1 cellular context compared by ENCODE assay signal in genomic region chr3:187889601-187890404, GRCh38.
A peak's percentile ranks its signal among the peaks of the same experiment; 100 is the strongest.
TF ChIP-seq lines count a peak whose summit lies in the region.

No MANE protein-coding gene starts in this region.

TF ChIP-seq in HepG2, 621 proteins besides CTCF, POLR2A, EP300 and RAD21 (continued from another document and continues in another):
- TF ChIP-seq ZNF414 (CRISPR knock-in tag; IDR thresholded peaks at IDR 0.05) (0 out of 2 replicates have a peak, but pooled peaks have one; percentile 46), FOXP1 (IDR thresholded peaks at IDR 0.05) (no peak), FOXP1 (CRISPR knock-in tag; IDR thresholded peaks at IDR 0.05) (0 out of 2 replicates have a peak, but pooled peaks have one; percentile 33), RXRA (CRISPR knock-in tag; IDR thresholded peaks at IDR 0.05) (peak; percentile 56; the same call in 1 of the 2 replicates), ZNF574 (CRISPR knock-in tag; IDR thresholded peaks at IDR 0.05) (peak; percentile 55; the same call in 1 of the 2 replicates), ZNF605 (CRISPR knock-in tag; IDR thresholded peaks at IDR 0.05) (0 out of 2 replicates have a peak, but pooled peaks have one; percentile 77), RXRB (CRISPR knock-in tag; IDR thresholded peaks at IDR 0.05; ENCODE audit: borderline replicate concordance) (peak; percentile 89), SP4 (CRISPR knock-in tag; IDR thresholded peaks at IDR 0.05) (peak; percentile 17; the same call in 1 of the 2 replicates), SMAD3 (CRISPR knock-in tag; IDR thresholded peaks at IDR 0.05) (peak; percentile 79), ZNF775 (CRISPR knock-in tag; IDR thresholded peaks at IDR 0.05; ENCODE audit: borderline replicate concordance) (no peak), KDM3A (CRISPR knock-in tag; IDR thresholded peaks at IDR 0.05; ENCODE audit: low read depth) (no peak), MIER2 (CRISPR knock-in tag; IDR thresholded peaks at IDR 0.05) (peak; percentile 47; the same call in 1 of the 2 replicates), ZNF292 (CRISPR knock-in tag; IDR thresholded peaks at IDR 0.05; ENCODE audit: borderline replicate concordance, low read depth) (peak; percentile 84; the same call in 1 of the 2 replicates), ZNF460 (CRISPR knock-in tag; IDR thresholded peaks at IDR 0.05; ENCODE audit: borderline replicate concordance) (no peak), ZNF614 (CRISPR knock-in tag; IDR thresholded peaks at IDR 0.05; ENCODE audit: borderline replicate concordance) (peak; percentile 86; the same call in 1 of the 2 replicates), ARID3A (IDR thresholded peaks at IDR 0.05; ENCODE audit: low read depth, low read length) (peak; percentile 43; the same call in 1 of the 2 replicates), ZNF275 (CRISPR knock-in tag; IDR thresholded peaks at IDR 0.05; ENCODE audit: borderline replicate concordance) (0 out of 2 replicates have a peak, but pooled peaks have one; percentile 55), NCOA1 (CRISPR knock-in tag; IDR thresholded peaks at IDR 0.05) (no peak), ZNF441 (CRISPR knock-in tag; IDR thresholded peaks at IDR 0.05; ENCODE audit: borderline replicate concordance) (no peak), MXD3 (CRISPR knock-in tag; IDR thresholded peaks at IDR 0.05) (no peak), MIXL1 (CRISPR knock-in tag; IDR thresholded peaks at IDR 0.05) (peak; percentile 59; the same call in 1 of the 2 replicates), TFDP2 (CRISPR knock-in tag; IDR thresholded peaks at IDR 0.05) (peak; percentile 47; the same call in 1 of the 2 replicates), FOXK1 (CRISPR knock-in tag; IDR thresholded peaks at IDR 0.05; ENCODE audit: borderline replicate concordance, low read depth) (peak; percentile 15; the same call in 1 of the 2 replicates), HMG20B (CRISPR knock-in tag; conservative IDR thresholded peaks at IDR 0.05) (0 out of 2 replicates have a peak, but pooled peaks have one; percentile 46), ZNF788 (CRISPR knock-in tag; IDR thresholded peaks at IDR 0.05; ENCODE audit: borderline replicate concordance) (peak; percentile 60; the same call in 1 of the 2 replicates), REPIN1 (CRISPR knock-in tag; IDR thresholded peaks at IDR 0.05; ENCODE audit: borderline replicate concordance, low read depth) (peak; percentile 73; the same call in 1 of the 2 replicates), ZNF12 (CRISPR knock-in tag; IDR thresholded peaks at IDR 0.05) (0 out of 2 replicates have a peak, but pooled peaks have one; percentile 34), ZNF780A (CRISPR knock-in tag; IDR thresholded peaks at IDR 0.05) (0 out of 2 replicates have a peak, but pooled peaks have one; percentile 9), IRF1 (CRISPR knock-in tag; IDR thresholded peaks at IDR 0.05; ENCODE audit: low read depth) (peak; percentile 53; the same call in 1 of the 2 replicates), AHDC1 (CRISPR knock-in tag; IDR thresholded peaks at IDR 0.05; ENCODE audit: borderline replicate concordance) (peak; percentile 51; the same call in 1 of the 2 replicates), ZNF713 (CRISPR knock-in tag; IDR thresholded peaks at IDR 0.05) (no peak), FOXC1 (CRISPR knock-in tag; IDR thresholded peaks at IDR 0.05; ENCODE audit: borderline replicate concordance) (peak; percentile 61; the same call in 1 of the 2 replicates), ZBTB7B (CRISPR knock-in tag; IDR thresholded peaks at IDR 0.05) (peak; percentile 84; the same call in 1 of the 2 replicates), KDM4B (CRISPR knock-in tag; IDR thresholded peaks at IDR 0.05) (peak; percentile 88), MEIS1 (CRISPR knock-in tag; IDR thresholded peaks at IDR 0.05; ENCODE audit: borderline replicate concordance) (no peak), THRA (CRISPR knock-in tag; IDR thresholded peaks at IDR 0.05; ENCODE audit: borderline replicate concordance) (peak; percentile 70; the same call in 1 of the 2 replicates), ZNF264 (CRISPR knock-in tag; IDR thresholded peaks at IDR 0.05) (peak; percentile 76; the same call in 1 of the 2 replicates), ZNF121 (CRISPR knock-in tag; IDR thresholded peaks at IDR 0.05) (0 out of 2 replicates have a peak, but pooled peaks have one; percentile 19), ZNF556 (CRISPR knock-in tag; IDR thresholded peaks at IDR 0.05; ENCODE audit: borderline replicate concordance) (0 out of 2 replicates have a peak, but pooled peaks have one; percentile 26)
